In the genomic region with DNA sequence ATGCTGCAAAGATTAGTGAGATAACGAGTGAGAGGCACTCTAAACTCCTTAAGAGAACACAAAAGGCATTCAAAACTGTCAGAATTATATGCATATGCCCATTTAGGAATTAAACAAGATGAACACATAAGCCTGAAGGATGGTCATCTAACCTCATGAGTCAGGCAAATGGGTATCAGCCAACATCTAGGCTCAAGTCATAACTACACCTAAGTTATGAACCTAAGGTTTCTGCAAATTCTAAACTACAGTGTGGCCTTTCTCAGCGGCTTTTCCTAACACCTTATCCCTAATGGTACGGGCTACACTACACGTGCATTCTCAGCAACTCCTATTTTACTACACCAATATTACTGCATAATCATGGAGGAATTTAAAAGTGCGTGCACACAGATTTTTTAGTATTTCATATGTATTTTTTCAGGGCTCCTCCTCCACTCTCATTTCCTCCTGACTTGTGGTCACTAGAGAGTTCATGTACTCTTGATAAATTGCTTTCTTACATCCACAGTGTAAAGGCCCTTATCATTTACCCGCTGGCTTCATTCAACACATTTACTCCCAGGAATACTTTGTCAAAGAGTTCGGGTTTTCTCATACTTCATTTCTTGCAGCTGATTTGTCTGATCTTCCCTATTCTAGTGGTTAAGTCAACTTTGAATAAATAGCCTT, we compare ENCODE assay signal across 21 cellular contexts.
DNase-seq lines count a peak whose midpoint lies in the region; ATAC-seq, FAIRE-seq and TF ChIP-seq lines count a peak whose summit lies in the region.
"Had no signal": no experiment of that assay in that cellular context is flagged by ENCODE, and none has a peak within 500 bp of the region (broad histone marks: within the 10 kb centered on the region; RNA-seq: fewer than 3 reads in every experiment).

No MANE protein-coding gene starts in this region.

- FAIRE-seq in H54 (lab: Jason Lieb, UNC) = peak; percentile 64
- FAIRE-seq: D721Med, G401.6, RCC 7860 had no signal

- no peak overlapping the region for H3K27ac Mint-ChIP-seq in osteocyte (ENCODE audit: unreplicated experiment)
- H3K27ac Mint-ChIP-seq: CD8-positive, alpha-beta T cell; HFFc6 had no signal

- H3K4me3 Mint-ChIP-seq in osteocyte (ENCODE audit: unreplicated experiment) = no peak overlapping the region
- H3K4me3 Mint-ChIP-seq: CD8-positive, alpha-beta T cell; HFFc6 had no signal

- H3K4me1 ChIP-seq in osteoblast (ENCODE audit: insufficient read depth, low read length) = peaks cover 10% of the 10 kb centered on the region

- H4K20me1 ChIP-seq in osteoblast (ENCODE audit: insufficient read depth, low read length) = peaks cover 6% of the 10 kb centered on the region

- TF ChIP-seq CTCF in fibroblast of villous mesenchyme (IDR thresholded peaks at IDR 0.05; ENCODE audit: insufficient read depth, low read depth, low read length) = no peak
- TF ChIP-seq CTCF in osteoblast (IDR thresholded peaks at IDR 0.05; ENCODE audit: extremely low read depth, low read depth, low read length) = no peak
- TF ChIP-seq CTCF in osteocyte (IDR thresholded peaks at IDR 0.05) = no peak

- H3K36me3 ChIP-seq in osteoblast (ENCODE audit: insufficient read depth, low read length) = peaks cover 23% of the 10 kb centered on the region

- H3K27me3 ChIP-seq in osteoblast (ENCODE audit: insufficient read depth, low read length) = no peaks in the 10 kb centered on the region

- no peaks in the 10 kb centered on the region for H3K27me3 Mint-ChIP-seq in osteocyte (ENCODE audit: unreplicated experiment)

- H3K79me2 ChIP-seq in osteoblast (ENCODE audit: insufficient read depth, low read length) = peaks cover 19% of the 10 kb centered on the region

- H3K4me3 ChIP-seq in fibroblast of villous mesenchyme (ENCODE audit: low read depth, low read length) = no peak overlapping the region
- no peak overlapping the region for H3K4me3 ChIP-seq in osteoblast (ENCODE audit: insufficient read depth, low read length)

- H2AFZ ChIP-seq in osteoblast (ENCODE audit: low read length) = no peak overlapping the region

- no peak for DNase-seq in H54 (ENCODE audit: insufficient read length, low spot score)
- peak; percentile 98 for DNase-seq in amniotic epithelial cell (ENCODE audit: low read depth)
- peak; percentile 35 for DNase-seq in fibroblast of villous mesenchyme (ENCODE audit: low read depth)
- DNase-seq in osteoblast (ENCODE audit: insufficient read length, low spot score, missing footprints) = peak; percentile 78
- DNase-seq in HT-29 (ENCODE audit: low spot score) = no peak
- DNase-seq in osteocyte (ENCODE audit: extremely low spot score, unreplicated experiment) = no peak
- DNase-seq: ACHN; CD8-positive, alpha-beta T cell; DMS79 treated with DMSO at 0.1 percent for 48 hours; GOT3; HFFc6; KG1; NCI-H1105; NCI-H1694 treated with DMSO at 0.1 percent for 48 hours; NCI-H446; NCI-H748 treated with DMSO at 0.1 percent for 48 hours; SHP77 had no signal

- H3K36me3 Mint-ChIP-seq in osteocyte (ENCODE audit: unreplicated experiment) = peaks cover 40% of the 10 kb centered on the region
- H3K36me3 Mint-ChIP-seq: CD8-positive, alpha-beta T cell had no signal

- TF ChIP-seq POLR2A in H54 (IDR thresholded peaks at IDR 0.05; ENCODE audit: low read depth, low read length) = no peak

- no peaks in the 10 kb centered on the region for H3K9me3 ChIP-seq in osteoblast (ENCODE audit: low read depth, low read length)

- no peak overlapping the region for H3K4me2 ChIP-seq in osteoblast (ENCODE audit: insufficient read depth, low read length)

- no peak overlapping the region for H3K27ac ChIP-seq in osteoblast (ENCODE audit: low read depth, low read length)

- H3K4me1 Mint-ChIP-seq in osteocyte (ENCODE audit: unreplicated experiment) = peaks cover 2% of the 10 kb centered on the region

- H3K9me3 Mint-ChIP-seq in osteocyte (ENCODE audit: unreplicated experiment) = no peaks in the 10 kb centered on the region
- H3K9me3 Mint-ChIP-seq: HFFc6 had no signal

- no peak for ATAC-seq in GM21529 (IDR thresholded peaks at IDR 0.05; ENCODE audit: unreplicated experiment)
- ATAC-seq: CD8-positive, alpha-beta T cell had no signal

Comparison
In these comparisons a context has a peak if more than half of its experiments do, and no peak if none do; other contexts are left out.
1. DNase-seq: peak in amniotic epithelial cell (single experiment), fibroblast of villous mesenchyme (single experiment) and osteoblast (single experiment); none in H54 (single experiment), HT-29 (single experiment) and osteocyte (single experiment).